ENCODE assay signal across 1 cellular context in the genomic region with DNA sequence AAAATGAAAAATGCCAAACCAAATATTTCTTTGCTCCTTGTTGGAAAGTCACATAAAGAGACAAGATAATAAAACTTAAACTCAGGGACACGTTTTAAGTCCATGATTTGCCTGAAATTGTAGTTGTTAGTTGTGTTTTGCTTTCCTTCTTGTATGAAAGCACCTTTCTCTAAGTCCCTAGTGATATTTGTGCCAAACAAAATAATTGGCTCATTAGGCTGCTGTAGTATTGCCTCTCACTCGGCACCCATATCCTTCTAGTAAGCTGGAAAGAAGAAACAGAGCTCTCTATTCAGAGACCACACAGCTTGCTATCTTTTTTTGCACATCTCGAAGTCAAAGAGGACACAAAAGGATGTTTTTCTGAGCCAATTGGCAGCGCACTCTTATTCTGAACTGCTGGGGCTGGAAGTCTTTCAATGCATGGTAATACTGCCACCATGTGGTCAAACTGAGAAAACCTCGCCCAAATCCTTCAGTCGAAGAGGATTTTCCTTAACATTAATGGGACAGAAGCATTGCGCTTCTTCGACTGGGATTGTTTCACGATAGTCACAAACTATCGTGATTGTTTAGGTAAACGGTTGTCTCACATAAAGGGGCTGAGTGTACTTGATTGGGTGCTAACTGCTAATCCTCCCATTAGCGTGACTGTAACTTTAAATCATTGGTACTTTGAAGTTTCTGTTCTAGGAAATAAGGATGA.
TF ChIP-seq lines count a peak whose summit lies in the region.

No MANE protein-coding gene starts in this region.

TF ChIP-seq in GM12878, 131 proteins besides CTCF, POLR2A, EP300 and RAD21 (continued from another document):
- TF ChIP-seq NRF1 (conservative IDR thresholded peaks at IDR 0.05; ENCODE audit: low read depth, low read length) (no peak), KDM1A (IDR thresholded peaks at IDR 0.05; ENCODE audit: borderline replicate concordance) (no peak), LARP7 (IDR thresholded peaks at IDR 0.05) (peak; percentile 32; the same call in 1 of the 2 replicates), GATAD2B (conservative IDR thresholded peaks at IDR 0.05; ENCODE audit: low read depth) (no peak), YBX1 (IDR thresholded peaks at IDR 0.05) (no peak), ZNF384 (IDR thresholded peaks at IDR 0.05; ENCODE audit: borderline replicate concordance, low read depth, low read length) (no peak), IKZF1 (conservative IDR thresholded peaks at IDR 0.05) (0 out of 2 replicates have a peak, but pooled peaks have one; percentile 12)
- TF ChIP-seq, protein P1, sequence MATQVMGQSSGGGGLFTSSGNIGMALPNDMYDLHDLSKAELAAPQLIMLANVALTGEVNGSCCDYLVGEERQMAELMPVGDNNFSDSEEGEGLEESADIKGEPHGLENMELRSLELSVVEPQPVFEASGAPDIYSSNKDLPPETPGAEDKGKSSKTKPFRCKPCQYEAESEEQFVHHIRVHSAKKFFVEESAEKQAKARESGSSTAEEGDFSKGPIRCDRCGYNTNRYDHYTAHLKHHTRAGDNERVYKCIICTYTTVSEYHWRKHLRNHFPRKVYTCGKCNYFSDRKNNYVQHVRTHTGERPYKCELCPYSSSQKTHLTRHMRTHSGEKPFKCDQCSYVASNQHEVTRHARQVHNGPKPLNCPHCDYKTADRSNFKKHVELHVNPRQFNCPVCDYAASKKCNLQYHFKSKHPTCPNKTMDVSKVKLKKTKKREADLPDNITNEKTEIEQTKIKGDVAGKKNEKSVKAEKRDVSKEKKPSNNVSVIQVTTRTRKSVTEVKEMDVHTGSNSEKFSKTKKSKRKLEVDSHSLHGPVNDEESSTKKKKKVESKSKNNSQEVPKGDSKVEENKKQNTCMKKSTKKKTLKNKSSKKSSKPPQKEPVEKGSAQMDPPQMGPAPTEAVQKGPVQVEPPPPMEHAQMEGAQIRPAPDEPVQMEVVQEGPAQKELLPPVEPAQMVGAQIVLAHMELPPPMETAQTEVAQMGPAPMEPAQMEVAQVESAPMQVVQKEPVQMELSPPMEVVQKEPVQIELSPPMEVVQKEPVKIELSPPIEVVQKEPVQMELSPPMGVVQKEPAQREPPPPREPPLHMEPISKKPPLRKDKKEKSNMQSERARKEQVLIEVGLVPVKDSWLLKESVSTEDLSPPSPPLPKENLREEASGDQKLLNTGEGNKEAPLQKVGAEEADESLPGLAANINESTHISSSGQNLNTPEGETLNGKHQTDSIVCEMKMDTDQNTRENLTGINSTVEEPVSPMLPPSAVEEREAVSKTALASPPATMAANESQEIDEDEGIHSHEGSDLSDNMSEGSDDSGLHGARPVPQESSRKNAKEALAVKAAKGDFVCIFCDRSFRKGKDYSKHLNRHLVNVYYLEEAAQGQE (IDR thresholded peaks at IDR 0.05; ENCODE audit: low read depth, low read length): no peak
- TF ChIP-seq, protein P2, sequence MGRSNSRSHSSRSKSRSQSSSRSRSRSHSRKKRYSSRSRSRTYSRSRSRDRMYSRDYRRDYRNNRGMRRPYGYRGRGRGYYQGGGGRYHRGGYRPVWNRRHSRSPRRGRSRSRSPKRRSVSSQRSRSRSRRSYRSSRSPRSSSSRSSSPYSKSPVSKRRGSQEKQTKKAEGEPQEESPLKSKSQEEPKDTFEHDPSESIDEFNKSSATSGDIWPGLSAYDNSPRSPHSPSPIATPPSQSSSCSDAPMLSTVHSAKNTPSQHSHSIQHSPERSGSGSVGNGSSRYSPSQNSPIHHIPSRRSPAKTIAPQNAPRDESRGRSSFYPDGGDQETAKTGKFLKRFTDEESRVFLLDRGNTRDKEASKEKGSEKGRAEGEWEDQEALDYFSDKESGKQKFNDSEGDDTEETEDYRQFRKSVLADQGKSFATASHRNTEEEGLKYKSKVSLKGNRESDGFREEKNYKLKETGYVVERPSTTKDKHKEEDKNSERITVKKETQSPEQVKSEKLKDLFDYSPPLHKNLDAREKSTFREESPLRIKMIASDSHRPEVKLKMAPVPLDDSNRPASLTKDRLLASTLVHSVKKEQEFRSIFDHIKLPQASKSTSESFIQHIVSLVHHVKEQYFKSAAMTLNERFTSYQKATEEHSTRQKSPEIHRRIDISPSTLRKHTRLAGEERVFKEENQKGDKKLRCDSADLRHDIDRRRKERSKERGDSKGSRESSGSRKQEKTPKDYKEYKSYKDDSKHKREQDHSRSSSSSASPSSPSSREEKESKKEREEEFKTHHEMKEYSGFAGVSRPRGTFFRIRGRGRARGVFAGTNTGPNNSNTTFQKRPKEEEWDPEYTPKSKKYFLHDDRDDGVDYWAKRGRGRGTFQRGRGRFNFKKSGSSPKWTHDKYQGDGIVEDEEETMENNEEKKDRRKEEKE (IDR thresholded peaks at IDR 0.05): no peak
- TF ChIP-seq, protein P3, sequence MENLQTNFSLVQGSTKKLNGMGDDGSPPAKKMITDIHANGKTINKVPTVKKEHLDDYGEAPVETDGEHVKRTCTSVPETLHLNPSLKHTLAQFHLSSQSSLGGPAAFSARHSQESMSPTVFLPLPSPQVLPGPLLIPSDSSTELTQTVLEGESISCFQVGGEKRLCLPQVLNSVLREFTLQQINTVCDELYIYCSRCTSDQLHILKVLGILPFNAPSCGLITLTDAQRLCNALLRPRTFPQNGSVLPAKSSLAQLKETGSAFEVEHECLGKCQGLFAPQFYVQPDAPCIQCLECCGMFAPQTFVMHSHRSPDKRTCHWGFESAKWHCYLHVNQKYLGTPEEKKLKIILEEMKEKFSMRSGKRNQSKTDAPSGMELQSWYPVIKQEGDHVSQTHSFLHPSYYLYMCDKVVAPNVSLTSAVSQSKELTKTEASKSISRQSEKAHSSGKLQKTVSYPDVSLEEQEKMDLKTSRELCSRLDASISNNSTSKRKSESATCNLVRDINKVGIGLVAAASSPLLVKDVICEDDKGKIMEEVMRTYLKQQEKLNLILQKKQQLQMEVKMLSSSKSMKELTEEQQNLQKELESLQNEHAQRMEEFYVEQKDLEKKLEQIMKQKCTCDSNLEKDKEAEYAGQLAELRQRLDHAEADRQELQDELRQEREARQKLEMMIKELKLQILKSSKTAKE (IDR thresholded peaks at IDR 0.05; ENCODE audit: low read depth, poor library complexity, severe bottlenecking): peak; percentile 19
TF ChIP-seq in GM12878: peak in this region for 7.
